ENCODE assay signal across 18 cellular contexts in the genomic region with DNA sequence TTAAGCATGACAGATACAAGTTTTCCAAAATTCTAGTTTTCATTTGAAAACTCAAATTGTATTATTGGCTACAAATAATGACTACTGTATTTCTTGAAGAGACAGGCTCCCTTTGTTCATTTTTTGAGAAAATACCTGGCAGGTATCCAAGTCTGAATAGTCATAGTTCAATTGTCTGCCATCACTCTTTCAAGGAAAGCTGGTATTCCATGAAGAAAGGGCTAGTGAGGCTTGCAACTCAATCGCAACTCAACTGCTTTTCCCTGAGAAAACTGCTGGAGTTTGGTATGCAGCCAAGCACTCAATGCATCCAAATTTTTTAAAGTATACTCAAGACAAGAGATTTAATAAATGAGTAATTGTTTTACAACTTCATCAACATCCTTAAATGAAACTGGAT.
"Had no signal": no experiment of that assay in that cellular context is flagged by ENCODE, and none has a peak within 500 bp of the region (broad histone marks: within the 10 kb centered on the region; RNA-seq: fewer than 3 reads in every experiment).

No MANE protein-coding gene starts in this region.

- FAIRE-seq: colon had no signal

- H3K4me3 ChIP-seq: cardiac muscle cell, gastrocnemius medialis, heart right ventricle, left lung, testis had no signal

- H3K27me3 ChIP-seq: cardiac muscle cell, gastrocnemius medialis, left lung, testis had no signal

- ATAC-seq: gastrocnemius medialis, heart right ventricle, left lung, T-cell had no signal

- H3K27ac Mint-ChIP-seq: activated T-helper 1 cell treated with anti-CD3 and anti-CD28 coated beads, Interleukin-12 subunit alpha, Interleukin-12 subunit beta, Interleukin-2, Interleukin-4 antibody, amounts not matched to agents 30 ng/mL and 10 ng/mL and 1 ng/mL, durations not matched to agents 14 hours and 24 hours and 36 hours; nephron; stimulated activated naive CD8-positive, alpha-beta T cell treated with anti-CD3 and anti-CD28 coated beads, Interleukin-15, Interleukin-2, amounts not matched to agents 100 ng/mL and 50 ng/mL, for 24 hours; T-cell had no signal

- H3K36me3 Mint-ChIP-seq: T-cell had no signal

- H3K4me3 Mint-ChIP-seq: activated T-helper 1 cell treated with anti-CD3 and anti-CD28 coated beads, Interleukin-12 subunit alpha, Interleukin-12 subunit beta, Interleukin-2, Interleukin-4 antibody, amounts not matched to agents 30 ng/mL and 10 ng/mL and 1 ng/mL, durations not matched to agents 14 hours and 24 hours and 36 hours; nephron; stimulated activated naive CD8-positive, alpha-beta T cell treated with anti-CD3 and anti-CD28 coated beads, Interleukin-15, Interleukin-2, amounts not matched to agents 100 ng/mL and 50 ng/mL, for 24 hours; T-cell had no signal

- H3K36me3 ChIP-seq: cardiac muscle cell, gastrocnemius medialis, heart right ventricle, left lung had no signal

- H3K4me1 Mint-ChIP-seq: nephron, T-cell had no signal

- H3K27ac ChIP-seq: cardiac muscle cell, gastrocnemius medialis, heart right ventricle, left lung, testis, VCaP had no signal

- H3K9me3 Mint-ChIP-seq: activated T-helper 1 cell treated with anti-CD3 and anti-CD28 coated beads, Interleukin-12 subunit alpha, Interleukin-12 subunit beta, Interleukin-2, Interleukin-4 antibody, amounts not matched to agents 30 ng/mL and 10 ng/mL and 1 ng/mL, durations not matched to agents 14 hours and 24 hours and 36 hours; nephron; stimulated activated naive CD8-positive, alpha-beta T cell treated with anti-CD3 and anti-CD28 coated beads, Interleukin-15, Interleukin-2, amounts not matched to agents 100 ng/mL and 50 ng/mL, for 24 hours; T-cell had no signal

- DNase-seq: activated naive CD4-positive, alpha-beta T cell; aorta; effector CD4-positive, alpha-beta T cell; gastrocnemius medialis; heart right ventricle; islet precursor cell; left lung; mesenchymal stem cell; stimulated activated CD4-positive, alpha-beta T cell treated with anti-CD3 and anti-CD28 coated beads, Interleukin-4, amount 100 ng/mL, for 1 hour; T-cell; T1000; testis had no signal
